In genomic region chr2:85537600-85538506, GRCh38 we compare ENCODE assay signal across 1 cellular context.
TF ChIP-seq lines count a peak whose summit lies in the region.

No MANE protein-coding gene starts in this region.

TF ChIP-seq in GM12878, 131 proteins besides CTCF, POLR2A, EP300 and RAD21 (continues in another document):
- TF ChIP-seq NBN (IDR thresholded peaks at IDR 0.05) = no peak
- no peak for TF ChIP-seq MXI1 (IDR thresholded peaks at IDR 0.05; ENCODE audit: low read depth, low read length)
- no peak for TF ChIP-seq NFYA (IDR thresholded peaks at IDR 0.05; ENCODE audit: borderline replicate concordance, low read depth, low read length)
- no peak for TF ChIP-seq KLF5 (IDR thresholded peaks at IDR 0.05; ENCODE audit: partially characterized antibody)
- TF ChIP-seq USF1 (IDR thresholded peaks at IDR 0.05; ENCODE audit: borderline replicate concordance, extremely low read length, insufficient read depth, low read depth, low read length) = no peak
- TF ChIP-seq MTA3 (IDR thresholded peaks at IDR 0.05; ENCODE audit: borderline replicate concordance, low read length) = 0 out of 2 replicates have a peak, but pooled peaks have one; percentile 70
- TF ChIP-seq CHD4 (IDR thresholded peaks at IDR 0.05) = no peak
- peak; percentile 63 for TF ChIP-seq RUNX3 (IDR thresholded peaks at IDR 0.05; ENCODE audit: low read length)
- no peak for TF ChIP-seq ASH2L (IDR thresholded peaks at IDR 0.05; ENCODE audit: borderline replicate concordance, low read depth)
- peak in 1 of 2 experiments; percentile 41; a peak in 1 of 4 replicates for TF ChIP-seq IKZF2 (IDR thresholded peaks at IDR 0.05)
- TF ChIP-seq HDGF (IDR thresholded peaks at IDR 0.05) = peak; percentile 60; the same call in 1 of the 2 replicates
- TF ChIP-seq EZH2 (IDR thresholded peaks at IDR 0.05; ENCODE audit: borderline replicate concordance, control insufficient read depth, low read depth, low read length) = no peak
- no peak for TF ChIP-seq REST (IDR thresholded peaks at IDR 0.05; ENCODE audit: low read depth, low read length)
- TF ChIP-seq RB1 (IDR thresholded peaks at IDR 0.05; ENCODE audit: borderline replicate concordance) = no peak
- no peak for TF ChIP-seq TCF3 (IDR thresholded peaks at IDR 0.05; ENCODE audit: borderline replicate concordance, insufficient read depth, low read depth, low read length)
- TF ChIP-seq MYB (IDR thresholded peaks at IDR 0.05; ENCODE audit: borderline replicate concordance, low read depth, low read length) = no peak
- peak; percentile 59; the same call in 1 of the 2 replicates for TF ChIP-seq SMAD5 (IDR thresholded peaks at IDR 0.05; ENCODE audit: low read depth)
- TF ChIP-seq BCL11A (IDR thresholded peaks at IDR 0.05; ENCODE audit: low read depth, low read length) = no peak
- 0 out of 2 replicates have a peak, but pooled peaks have one; percentile 48 for TF ChIP-seq EED (IDR thresholded peaks at IDR 0.05; ENCODE audit: low read depth)
- no peak for TF ChIP-seq PML (IDR thresholded peaks at IDR 0.05; ENCODE audit: low read length)
- TF ChIP-seq TCF7 (IDR thresholded peaks at IDR 0.05; ENCODE audit: borderline replicate concordance) = no peak
- TF ChIP-seq HSF1 (IDR thresholded peaks at IDR 0.05; ENCODE audit: low read depth, low read length) = no peak
- no peak for TF ChIP-seq ATF3 (IDR thresholded peaks at IDR 0.05; ENCODE audit: borderline replicate concordance, extremely low read depth, low read depth, low read length)
- no peak for TF ChIP-seq BCL3 (IDR thresholded peaks at IDR 0.05; ENCODE audit: borderline replicate concordance, insufficient read depth, low read depth, low read length, poor library complexity, severe bottlenecking)
- TF ChIP-seq NR2C2 (IDR thresholded peaks at IDR 0.05; ENCODE audit: borderline replicate concordance, control insufficient read depth, insufficient read length, low read depth) = no peak
- TF ChIP-seq GABPA (IDR thresholded peaks at IDR 0.05; ENCODE audit: low read depth) = no peak
- TF ChIP-seq IRF3 (IDR thresholded peaks at IDR 0.05) = no peak
- TF ChIP-seq NR2F1 (conservative IDR thresholded peaks at IDR 0.05) = no peak
- TF ChIP-seq LARP7 (IDR thresholded peaks at IDR 0.05) = no peak
- 0 out of 2 replicates have a peak, but pooled peaks have one; percentile 31 for TF ChIP-seq BACH1 (IDR thresholded peaks at IDR 0.05; ENCODE audit: borderline replicate concordance)
- TF ChIP-seq SMARCA5 (IDR thresholded peaks at IDR 0.05) = no peak
- peak; percentile 27; the same call in 2 of the 3 replicates for TF ChIP-seq POU2F2 (IDR thresholded peaks at IDR 0.05; ENCODE audit: borderline replicate concordance, low read depth, low read length)
- no peak for TF ChIP-seq SIN3A (IDR thresholded peaks at IDR 0.05; ENCODE audit: low read depth, low read length)
- TF ChIP-seq HDAC6 (IDR thresholded peaks at IDR 0.05; ENCODE audit: unreplicated experiment) = peak; percentile 35
- no peak for TF ChIP-seq RBBP5 (conservative IDR thresholded peaks at IDR 0.05)
- 0 out of 2 replicates have a peak, but pooled peaks have one; percentile 9 for TF ChIP-seq YY1 (IDR thresholded peaks at IDR 0.05; ENCODE audit: low read depth, low read length)
- TF ChIP-seq PRDM15 (CRISPR knock-in tag; IDR thresholded peaks at IDR 0.05) = no peak
- no peak for TF ChIP-seq ESRRA (IDR thresholded peaks at IDR 0.05; ENCODE audit: low read length)
- TF ChIP-seq FOXM1 (IDR thresholded peaks at IDR 0.05; ENCODE audit: low read depth, low read length) = peak; percentile 1; the same call in 1 of the 2 replicates
- TF ChIP-seq TAF1 (IDR thresholded peaks at IDR 0.05; ENCODE audit: borderline replicate concordance, low read depth, low read length) = peak; percentile 30; the same call in 1 of the 2 replicates
- no peak for TF ChIP-seq ATF2 (IDR thresholded peaks at IDR 0.05; ENCODE audit: low read length)
- TF ChIP-seq TCF12 (IDR thresholded peaks at IDR 0.05; ENCODE audit: low read depth, low read length) = no peak
- TF ChIP-seq BMI1 (IDR thresholded peaks at IDR 0.05; ENCODE audit: borderline replicate concordance) = no peak
- 0 out of 2 replicates have a peak, but pooled peaks have one; percentile 15 for TF ChIP-seq ZNF687 (IDR thresholded peaks at IDR 0.05)
- no peak; the same call in none of the 2 replicates for TF ChIP-seq TBL1XR1 (IDR thresholded peaks at IDR 0.05; ENCODE audit: low read depth, low read length)
- TF ChIP-seq MEF2A (IDR thresholded peaks at IDR 0.05; ENCODE audit: insufficient read depth, low read depth, low read length) = no peak
- TF ChIP-seq NFIC (IDR thresholded peaks at IDR 0.05; ENCODE audit: low read depth, low read length) = peak; percentile 32; the same call in 1 of the 2 replicates
- no peak for TF ChIP-seq SPI1 (IDR thresholded peaks at IDR 0.05; ENCODE audit: borderline replicate concordance, insufficient read depth, low read depth, low read length)
